8 cellular contexts compared by ENCODE assay signal in the genomic region with DNA sequence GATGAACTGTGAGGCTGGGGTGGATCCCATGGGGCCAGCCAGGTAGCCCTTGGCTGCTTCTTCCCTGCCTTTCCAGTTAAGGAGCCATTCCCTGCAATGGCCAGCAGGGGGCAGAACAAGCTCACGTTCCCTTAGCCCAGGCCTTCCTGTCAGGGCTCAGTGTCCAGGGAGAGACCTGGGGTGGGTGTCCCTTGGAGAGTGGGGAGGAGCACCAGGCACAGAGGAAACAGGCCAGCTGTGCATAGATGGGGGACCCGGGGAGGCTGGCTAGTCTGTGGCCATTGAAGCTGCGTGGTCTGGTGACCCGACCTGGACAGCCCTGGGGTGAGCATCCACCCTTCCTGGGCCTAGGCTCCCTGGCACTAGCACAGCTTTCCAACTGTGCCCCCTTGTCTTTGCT. TPM values are rescaled to one million over a fixed set of nuclear protein-coding genes. Genes with fewer than 3 reads are reported as not detected.
DNase-seq lines count a peak whose midpoint lies in the region; ATAC-seq and TF ChIP-seq lines count a peak whose summit lies in the region.

No MANE protein-coding gene starts in this region.

- peak; percentile 95 for TF ChIP-seq CTCF in AG09319 (IDR thresholded peaks at IDR 0.05; ENCODE audit: low read depth, low read length)
- TF ChIP-seq CTCF in KMS-11 (conservative IDR thresholded peaks at IDR 0.05; ENCODE audit: low read depth, low read length) = peak; percentile 100
- TF ChIP-seq CTCF in RWPE1 (conservative IDR thresholded peaks at IDR 0.05; ENCODE audit: low read depth) = peak; percentile 85
- peak; percentile 97 to 98 (median 98) for TF ChIP-seq CTCF in testis (IDR thresholded peaks at IDR 0.05)

- no peaks in the 10 kb centered on the region for H3K9me3 ChIP-seq in testis

- H3K9ac ChIP-seq in KMS-11 = no peak overlapping the region

- DNase-seq in AG09319 (ENCODE audit: extremely low read depth, low read depth) = peak; percentile 56
- DNase-seq in RWPE1 (ENCODE audit: low spot score) = peak; percentile 73
- DNase-seq in fibroblast of the conjunctiva (ENCODE audit: low read depth) = peak; percentile 68
- peak; percentile 77 for DNase-seq in occipital lobe (lab: John Stamatoyannopoulos, UW)
- DNase-seq in testis = peak; percentile 86

- whole genome bisulfite sequencing in testis, 2 donors = 17 to 37% methylated on average over 4 of the region's 4 CpGs

- H2AFZ ChIP-seq in KMS-11 (ENCODE audit: low read depth) = peak overlapping the region; percentile 58

- H3K4me1 ChIP-seq in KMS-11 (ENCODE audit: low read depth, poor library complexity, severe bottlenecking) (peaks cover 20% of the 10 kb centered on the region), testis (peaks cover 7% of the 10 kb centered on the region)

- H3K27ac ChIP-seq in KMS-11 = no peak overlapping the region
- H3K27ac ChIP-seq in RWPE1 = 0 out of 2 replicates have a peak overlapping the region, but pooled peaks have one; percentile 1
- no peak overlapping the region for H3K27ac ChIP-seq in testis

- H3K4me3 ChIP-seq in KMS-11 (IDR thresholded peaks at IDR 0.05; ENCODE audit: insufficient read depth, low read depth, low read length) (no peak overlapping the region), testis (no peak overlapping the region)

- no peaks in the 10 kb centered on the region for H3K27me3 ChIP-seq in KMS-11 (ENCODE audit: insufficient read depth, low read depth)
- H3K27me3 ChIP-seq in testis = no peaks in the 10 kb centered on the region

- H3K36me3 ChIP-seq in KMS-11 (ENCODE audit: insufficient read depth) (no peaks in the 10 kb centered on the region), testis (ENCODE audit: low read depth, missing control alignments) (no peaks in the 10 kb centered on the region)

- no peak for TF ChIP-seq POLR2A in testis (IDR thresholded peaks at IDR 0.05)

- H3K79me2 ChIP-seq in KMS-11 (ENCODE audit: insufficient read depth, low read depth) = no peaks in the 10 kb centered on the region

- CTCF ChIA-PET in RWPE1 (lab: Yijun Ruan, JAX) = interaction anchor here (0.5 to 11.7 kb wide), 20 partner anchors 15 to 297 kb away, joined by 3 to 239 read pairs (median 4); a partner anchor contains a TSS

- H3K36me3 Mint-ChIP-seq in activated T-helper 17 cell treated with anti-CD3 and anti-CD28 coated beads, Interleukin-2, amount 50 U/mL, for 72 hours (ENCODE audit: low read depth) = no peaks in the 10 kb centered on the region

- intact Hi-C loops in testis (cut with DNase I; ENCODE audit: low total_unique reads) = loop anchor here (2.0 kb wide), 1 partner anchor 208 kb away; a partner anchor contains a TSS

- no peak overlapping the region for H3K4me3 Mint-ChIP-seq in activated T-helper 17 cell treated with anti-CD3 and anti-CD28 coated beads, Interleukin-2, amount 50 U/mL, for 72 hours

- H3K4me2 ChIP-seq in KMS-11 = no peak overlapping the region

- H3K4me1 Mint-ChIP-seq in activated T-helper 17 cell treated with anti-CD3 and anti-CD28 coated beads, Interleukin-2, amount 50 U/mL, for 72 hours = peaks cover 4% of the 10 kb centered on the region

- H4K20me1 ChIP-seq in KMS-11 (ENCODE audit: insufficient read depth) = no peaks in the 10 kb centered on the region

- H3K27me3 Mint-ChIP-seq in activated T-helper 17 cell treated with anti-CD3 and anti-CD28 coated beads, Interleukin-2, amount 50 U/mL, for 72 hours = no peaks in the 10 kb centered on the region

- POLR2A ChIA-PET in RWPE1 (lab: Yijun Ruan, JAX; ENCODE audit: low non-redundant PET) = no interaction called here

- H3K27ac Mint-ChIP-seq in activated T-helper 17 cell treated with anti-CD3 and anti-CD28 coated beads, Interleukin-2, amount 50 U/mL, for 72 hours = peak overlapping the region; percentile 70

- H3K9me3 Mint-ChIP-seq in activated T-helper 17 cell treated with anti-CD3 and anti-CD28 coated beads, Interleukin-2, amount 50 U/mL, for 72 hours = no peaks in the 10 kb centered on the region

- peak; percentile 68 for ATAC-seq in GM19043 (IDR thresholded peaks at IDR 0.05; ENCODE audit: low read depth, unreplicated experiment)
- peak; percentile 91 for ATAC-seq in activated T-helper 17 cell treated with anti-CD3 and anti-CD28 coated beads, Interleukin-2, amount 50 U/mL, for 72 hours (replicated peaks)

RNA-seq across cellular contexts. Expression of a gene that starts 13.2 kb away (rescaled TPM):
- not detected for total RNA-seq in activated T-helper 17 cell treated with anti-CD3 and anti-CD28 coated beads, Interleukin-2, amount 50 U/mL, for 72 hours
- total RNA-seq in occipital lobe (not detected), testis (1 to 10 TPM; 3.3 to 7.2 TPM)
- 7.7 TPM for polyA plus RNA-seq in testis (ENCODE audit: insufficient read depth, low read depth, low replicate concordance)

RNA-seq across cellular contexts. Expression of a gene that starts 36.1 kb away (rescaled TPM):
- 10 to 100 TPM in 1 of 2 donors, 1 to 10 TPM in 1; 8.9 to 30.2 TPM for total RNA-seq in activated T-helper 17 cell treated with anti-CD3 and anti-CD28 coated beads, Interleukin-2, amount 50 U/mL, for 72 hours
- total RNA-seq in occipital lobe = 69.4 TPM
- total RNA-seq in testis = 100 to 1,000 TPM; 748 to 769 TPM
- polyA plus RNA-seq in testis (ENCODE audit: insufficient read depth, low read depth, low replicate concordance) = 1,464 TPM

Comparison
In these comparisons a context has a peak if more than half of its experiments do, and no peak if none do; other contexts are left out.
1. RNA of a gene that starts 36.1 kb away (total RNA-seq): 748 to 769 TPM in testis; 69.4 TPM in occipital lobe (single experiment) and 8.9 to 30.2 TPM in activated T-helper 17 cell treated with anti-CD3 and anti-CD28 coated beads, Interleukin-2, amount 50 U/mL, for 72 hours; every median in the first group is over 10 times any median in the second.
2. Peak in every context shown above with its lines, with median percentiles within 50 percentile points of each other: DNase-seq and CTCF ChIP-seq.